Comparison of ENCODE assay signal across 21 cellular contexts in the genomic region with DNA sequence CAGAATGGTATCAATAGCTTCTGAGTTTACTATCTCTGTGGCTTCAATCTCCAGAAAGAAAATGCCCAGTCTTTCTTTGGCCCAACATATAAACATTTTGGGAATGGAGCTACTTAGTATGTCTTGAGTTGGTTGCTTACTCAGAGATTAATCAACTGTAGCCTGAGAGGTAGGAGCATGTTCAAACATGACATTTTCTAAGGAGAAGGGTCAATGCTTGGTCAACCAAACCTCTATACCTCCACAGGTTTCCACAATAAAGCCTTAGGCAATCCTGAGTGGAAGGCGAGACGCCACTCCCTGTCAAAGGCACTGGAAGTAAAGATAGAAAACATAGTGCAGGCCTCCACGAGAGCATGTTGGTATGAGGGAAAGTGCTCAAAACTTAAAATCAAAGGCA.
"Had no signal": no experiment of that assay in that cellular context is flagged by ENCODE, and none has a peak within 500 bp of the region (broad histone marks: within the 10 kb centered on the region; RNA-seq: fewer than 3 reads in every experiment).

No MANE protein-coding gene starts in this region.

- DNase-seq: activated CD4-positive, alpha-beta T cell treated with anti-CD3 and anti-CD28 coated beads for 36 hours; activated CD4-positive, alpha-beta T cell treated with anti-CD3 and anti-CD28 coated beads, Interleukin-2, amount 50 U/mL, for 4 hours; activated CD4-positive, CD25-positive, alpha-beta regulatory T cell; activated effector memory CD4-positive, alpha-beta T cell treated with Interleukin-2 at 50 U/mL for 16 hours; activated naive CD4-positive, alpha-beta T cell treated with anti-CD3 and anti-CD28 coated beads for 36 hours; activated naive CD8-positive, alpha-beta T cell treated with anti-CD3 and anti-CD28 coated beads for 36 hours; activated T-cell treated with anti-CD3 and anti-CD28 coated beads for 4 hours; adrenal gland; caudate nucleus; esophagus squamous epithelium; midbrain; naive thymus-derived CD4-positive, alpha-beta T cell; nucleus accumbens; stimulated activated CD4-positive, alpha-beta T cell treated with anti-CD3 and anti-CD28 coated beads, Interleukin-15, amount 100 ng/mL, for 24 hours; stimulated activated CD4-positive, alpha-beta T cell treated with anti-CD3 and anti-CD28 coated beads, Interleukin-2, amount 100 ng/mL, for 24 hours; stimulated activated naive B cell treated with anti-CD40 and anti-IgM and Interleukin-4, amounts not matched to agents 10 μg/mL and 1 μg/mL and 100 μg/mL, for 72 hours; stomach; tibial artery had no signal

- ATAC-seq: activated CD4-positive, alpha-beta T cell treated with anti-CD3 and anti-CD28 coated beads for 36 hours; naive thymus-derived CD4-positive, alpha-beta T cell; right cardiac atrium; stimulated activated naive B cell treated with anti-CD40 and anti-IgM and Interleukin-4, amounts not matched to agents 10 μg/mL and 1 μg/mL and 100 μg/mL, for 72 hours had no signal

- H3K4me1 ChIP-seq: adrenal gland, ascending aorta, parathyroid adenoma, stomach, tibial artery had no signal

- H3K27me3 ChIP-seq: adrenal gland, ascending aorta, esophagus squamous epithelium, stomach, tibial artery had no signal

- H3K27ac ChIP-seq: adrenal gland, ascending aorta, esophagus squamous epithelium, parathyroid adenoma, stomach, tibial artery had no signal

- H3K9me3 ChIP-seq: adrenal gland, ascending aorta, esophagus squamous epithelium, stomach, tibial artery had no signal

- H3K4me3 ChIP-seq: adrenal gland, ascending aorta, esophagus squamous epithelium, stomach, tibial artery had no signal

- H3K36me3 ChIP-seq: adrenal gland, ascending aorta, esophagus squamous epithelium, stomach, tibial artery had no signal
